8 cellular contexts compared by ENCODE assay signal in genomic region chr10:53601260-53601875, GRCh38.
DNase-seq lines count a peak whose midpoint lies in the region; ATAC-seq, FAIRE-seq and TF ChIP-seq lines count a peak whose summit lies in the region.

No MANE protein-coding gene starts in this region.

- H3K9me3 ChIP-seq in adipocyte (ENCODE audit: control insufficient read depth, low read length) (peaks cover 5% of the 10 kb centered on the region), kidney (ENCODE audit: control insufficient read depth in 1 of 2, low read length in 2 of 2) (no peaks in the 10 kb centered on the region)

- intact Hi-C loops in kidney (cut with DNase I): no loop called here

- no peaks in the 10 kb centered on the region for H3K36me3 Mint-ChIP-seq in activated naive CD8-positive, alpha-beta T cell treated with anti-CD3 and anti-CD28 coated beads, Interleukin-2, amount 50 U/mL, for 24 hours (ENCODE audit: low read depth)

- peak; percentile 61 for TF ChIP-seq CTCF in kidney (IDR thresholded peaks at IDR 0.05; ENCODE audit: borderline replicate concordance, extremely low read depth, insufficient read depth)

- no peak overlapping the region for H3K4me3 Mint-ChIP-seq in activated naive CD8-positive, alpha-beta T cell treated with anti-CD3 and anti-CD28 coated beads, Interleukin-2, amount 50 U/mL, for 24 hours

- no peaks in the 10 kb centered on the region for H3K27me3 ChIP-seq in H7 (ENCODE audit: control insufficient read depth, insufficient read depth, low read length)
- H3K27me3 ChIP-seq in adipocyte (replicated peaks; ENCODE audit: control insufficient read depth, insufficient read depth, low read length): peaks cover 18% of the 10 kb centered on the region

- H3K4me1 ChIP-seq in adipocyte (ENCODE audit: control insufficient read depth, insufficient read depth, low read length) (no peaks in the 10 kb centered on the region), kidney (ENCODE audit: control insufficient read depth in 1 of 2, insufficient read depth in 1 of 2, low read depth in 1 of 2, low read length in 2 of 2) (no peaks in the 10 kb centered on the region)

- no peak overlapping the region for H3K4me3 ChIP-seq in H7 (ENCODE audit: insufficient read depth, low read depth, low read length)
- no peak overlapping the region for H3K4me3 ChIP-seq in adipocyte (ENCODE audit: low read length)
- no peak overlapping the region for H3K4me3 ChIP-seq in kidney (ENCODE audit: low read length in 2 of 2)

- no peaks in the 10 kb centered on the region for H3K9me3 Mint-ChIP-seq in activated naive CD8-positive, alpha-beta T cell treated with anti-CD3 and anti-CD28 coated beads, Interleukin-2, amount 50 U/mL, for 24 hours

- H3K27ac ChIP-seq in kidney (ENCODE audit: low read depth in 2 of 2, low read length in 2 of 2): no peak overlapping the region

- no peak for ATAC-seq in activated naive CD8-positive, alpha-beta T cell treated with anti-CD3 and anti-CD28 coated beads, Interleukin-2, amount 50 U/mL, for 24 hours
- ATAC-seq in HG03521 (IDR thresholded peaks at IDR 0.05; ENCODE audit: unreplicated experiment) (no peak), HG03097 (IDR thresholded peaks at IDR 0.05; ENCODE audit: low FRiP score, unreplicated experiment) (no peak)

- no peak overlapping the region for H3K9ac ChIP-seq in adipocyte (ENCODE audit: low read length)
- H3K9ac ChIP-seq in kidney (ENCODE audit: low read length in 2 of 2): no peak overlapping the region

- DNase-seq in GM04504 (ENCODE audit: low read depth) (peak; percentile 2), H7 (peak; percentile 2), NCI-H1092 (lab: John Stamatoyannopoulos, UW) (peak; percentile 0), adipocyte (ENCODE audit: low read depth) (peak; percentile 70), kidney (no peak)
- DNase-seq in activated naive CD8-positive, alpha-beta T cell treated with anti-CD3 and anti-CD28 coated beads, Interleukin-2, amount 50 U/mL, for 24 hours: no peak

- H3K4me1 Mint-ChIP-seq in activated naive CD8-positive, alpha-beta T cell treated with anti-CD3 and anti-CD28 coated beads, Interleukin-2, amount 50 U/mL, for 24 hours: no peaks in the 10 kb centered on the region

- no peaks in the 10 kb centered on the region for H3K27me3 Mint-ChIP-seq in activated naive CD8-positive, alpha-beta T cell treated with anti-CD3 and anti-CD28 coated beads, Interleukin-2, amount 50 U/mL, for 24 hours

- FAIRE-seq in kidney (lab: Jason Lieb, UNC): peak; percentile 91

- H3K36me3 ChIP-seq in H7 (replicated peaks; ENCODE audit: control insufficient read depth, insufficient read depth, low read length) (no peaks in the 10 kb centered on the region), adipocyte (ENCODE audit: control insufficient read depth, insufficient read depth, low read length, severe bottlenecking) (no peaks in the 10 kb centered on the region), kidney (ENCODE audit: control insufficient read depth in 1 of 2, insufficient read depth in 2 of 2, low read length in 2 of 2) (no peaks in the 10 kb centered on the region)

- no peak overlapping the region for H3K27ac Mint-ChIP-seq in activated naive CD8-positive, alpha-beta T cell treated with anti-CD3 and anti-CD28 coated beads, Interleukin-2, amount 50 U/mL, for 24 hours

Comparison
In these comparisons a context has a peak if more than half of its experiments do, and no peak if none do; other contexts are left out.
1. DNase-seq: peak in GM04504 (single experiment), H7 (single experiment), NCI-H1092 (single experiment) and adipocyte (single experiment); none in kidney (single experiment) and activated naive CD8-positive, alpha-beta T cell treated with anti-CD3 and anti-CD28 coated beads, Interleukin-2, amount 50 U/mL, for 24 hours (single experiment).